ENCODE assay signal across 18 cellular contexts in the genomic region with DNA sequence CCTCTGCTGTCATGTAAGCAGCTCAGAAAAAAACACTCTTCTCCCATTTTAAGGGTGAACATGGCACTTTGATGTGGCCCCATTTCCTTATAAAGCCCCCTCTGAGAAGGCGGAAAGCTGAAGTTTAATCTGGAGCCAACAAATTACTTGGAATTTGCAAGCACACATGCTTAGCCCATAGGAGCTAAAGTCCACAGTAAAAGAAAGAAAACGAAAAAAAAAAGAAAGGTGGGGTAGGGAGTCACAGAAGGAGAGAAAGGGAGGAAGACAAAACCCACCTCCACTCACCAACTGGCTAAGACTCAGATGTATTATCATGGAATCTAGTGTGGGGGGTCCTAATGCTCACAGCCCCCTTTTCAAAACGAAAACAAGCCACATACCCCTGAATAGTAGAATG. TPM values are rescaled to one million over a fixed set of nuclear protein-coding genes. Genes with fewer than 3 reads are reported as not detected.
"Had no signal": no experiment of that assay in that cellular context is flagged by ENCODE, and none has a peak within 500 bp of the region (broad histone marks: within the 10 kb centered on the region; RNA-seq: fewer than 3 reads in every experiment).

No MANE protein-coding gene starts in this region.

- ATAC-seq: foreskin keratinocyte; heart left ventricle; left lobe of liver; natural killer cell treated with Interleukin-12 subunit alpha and Interleukin-12 subunit beta and Interleukin-15 and Interleukin-18, amount 100 ng/mL, for 72 hours had no signal

- H3K27me3 ChIP-seq: cardiac muscle cell, ovary had no signal

- H3K36me3 ChIP-seq: cardiac muscle cell, esophagus squamous epithelium, heart left ventricle, ovary, stomach, thyroid gland had no signal

- H3K4me2 ChIP-seq: SK-N-SH had no signal

- H3K9me3 ChIP-seq: esophagus squamous epithelium, heart left ventricle, ovary, SK-N-SH, stomach, thyroid gland had no signal

- H3K4me3 Mint-ChIP-seq: activated naive CD4-positive, alpha-beta T cell treated with anti-CD3 and anti-CD28 coated beads, Interleukin-2, amount 50 U/mL, for 24 hours; natural killer cell treated with Interleukin-12 subunit alpha and Interleukin-12 subunit beta and Interleukin-15 and Interleukin-18, amount 100 ng/mL, for 72 hours had no signal

- H3K27ac Mint-ChIP-seq: activated naive CD4-positive, alpha-beta T cell treated with anti-CD3 and anti-CD28 coated beads, Interleukin-2, amount 50 U/mL, for 24 hours; activated T-helper 2 cell treated with anti-CD3 and anti-CD28 coated beads, Interferon-gamma antibody, Interleukin-2, Interleukin-4, amounts not matched to agents 10 μg/mL and 5 μg/mL and 100 μg/mL, durations not matched to agents 14 hours and 24 hours and 36 hours; natural killer cell treated with Interleukin-12 subunit alpha and Interleukin-12 subunit beta and Interleukin-15 and Interleukin-18, amount 100 ng/mL, for 72 hours had no signal

- H3K27ac ChIP-seq: cardiac muscle cell, foreskin keratinocyte, ovary had no signal

- H3K36me3 Mint-ChIP-seq: activated naive CD4-positive, alpha-beta T cell treated with anti-CD3 and anti-CD28 coated beads, Interleukin-2, amount 50 U/mL, for 24 hours; natural killer cell treated with Interleukin-12 subunit alpha and Interleukin-12 subunit beta and Interleukin-15 and Interleukin-18, amount 100 ng/mL, for 72 hours had no signal

- FAIRE-seq: colon, islet of Langerhans had no signal

- H3K9me3 Mint-ChIP-seq: activated naive CD4-positive, alpha-beta T cell treated with anti-CD3 and anti-CD28 coated beads, Interleukin-2, amount 50 U/mL, for 24 hours; activated T-helper 2 cell treated with anti-CD3 and anti-CD28 coated beads, Interferon-gamma antibody, Interleukin-2, Interleukin-4, amounts not matched to agents 10 μg/mL and 5 μg/mL and 100 μg/mL, durations not matched to agents 14 hours and 24 hours and 36 hours; natural killer cell treated with Interleukin-12 subunit alpha and Interleukin-12 subunit beta and Interleukin-15 and Interleukin-18, amount 100 ng/mL, for 72 hours had no signal

- H3K4me1 ChIP-seq: foreskin keratinocyte had no signal

- H3K9ac ChIP-seq: SK-N-SH had no signal

- DNase-seq: activated CD4-positive, alpha-beta T cell treated with anti-CD3 and anti-CD28 coated beads for 48 hours; activated CD8-positive, alpha-beta memory T cell treated with anti-CD3 and anti-CD28 coated beads for 24 hours; anterior cingulate cortex; esophagus squamous epithelium; foreskin keratinocyte; heart left ventricle; mammary epithelial cell; ovary; SK-N-SH; stomach; thyroid gland had no signal

- H3K4me3 ChIP-seq: cardiac muscle cell, heart left ventricle, ovary, stomach, thyroid gland had no signal

RNA-seq across cellular contexts. Expression of a gene that starts 30.4 kb away (rescaled TPM):
- total RNA-seq: foreskin keratinocyte; left lobe of liver; natural killer cell treated with Interleukin-12 subunit alpha and Interleukin-12 subunit beta and Interleukin-15 and Interleukin-18, amount 100 ng/mL, for 72 hours had no signal
- polyA plus RNA-seq: mammary epithelial cell had no signal

RNA-seq across cellular contexts. Expression of a gene that starts 57.0 kb away (rescaled TPM):
- total RNA-seq: left lobe of liver; natural killer cell treated with Interleukin-12 subunit alpha and Interleukin-12 subunit beta and Interleukin-15 and Interleukin-18, amount 100 ng/mL, for 72 hours had no signal
